16 cellular contexts compared by ENCODE assay signal in genomic region chr6:101740631-101741030, GRCh38.
DNase-seq lines count a peak whose midpoint lies in the region; ATAC-seq and TF ChIP-seq lines count a peak whose summit lies in the region.
"Had no signal": no experiment of that assay in that cellular context is flagged by ENCODE, and none has a peak within 500 bp of the region (broad histone marks: within the 10 kb centered on the region; RNA-seq: fewer than 3 reads in every experiment).

No MANE protein-coding gene starts in this region.

- TF ChIP-seq CTCF in H9 (conservative IDR thresholded peaks at IDR 0.05): no peak
- TF ChIP-seq CTCF in endodermal cell (conservative IDR thresholded peaks at IDR 0.05): no peak
- TF ChIP-seq CTCF in neural crest cell (conservative IDR thresholded peaks at IDR 0.05): no peak

- no peak overlapping the region for H3K23ac ChIP-seq in H9 (ENCODE audit: insufficient read length, low read depth, low read length)

- H4K20me1 ChIP-seq in H9 (ENCODE audit: control insufficient read depth, insufficient read depth, insufficient read length): no peaks in the 10 kb centered on the region
- H4K20me1 ChIP-seq: BLaER1 treated with 17β-estradiol and CSF1 and Interleukin-3, amounts not matched to agents 10 nM and 100 nM had no signal

- H3K9me3 Mint-ChIP-seq in H9: peaks cover 16 to 24% of the 10 kb centered on the region in 2 experiments
- peaks cover 22% of the 10 kb centered on the region for H3K9me3 Mint-ChIP-seq in endodermal cell
- peaks cover 12% of the 10 kb centered on the region for H3K9me3 Mint-ChIP-seq in neural crest cell

- H3K27me3 Mint-ChIP-seq in H9 (ENCODE audit: low read depth): peaks cover 1% of the 10 kb centered on the region; the same call in 1 of the 2 replicates
- no peaks in the 10 kb centered on the region for H3K27me3 Mint-ChIP-seq in endodermal cell (ENCODE audit: insufficient read depth)
- H3K27me3 Mint-ChIP-seq in neural crest cell (ENCODE audit: low read depth): no peaks in the 10 kb centered on the region
- H3K27me3 Mint-ChIP-seq: CD4-positive, CD25-positive, alpha-beta regulatory T cell had no signal

- H2BK5ac ChIP-seq in H9 (ENCODE audit: insufficient read length, low read length): no peak overlapping the region

- no peaks in the 10 kb centered on the region for H3K79me1 ChIP-seq in H9 (ENCODE audit: insufficient read depth, low read depth, low read length, poor library complexity, severe bottlenecking)

- H3K4ac ChIP-seq in H9 (ENCODE audit: low read depth, low read length): no peak overlapping the region

- no peak overlapping the region for H4K5ac ChIP-seq in H9 (ENCODE audit: insufficient read length, low read depth, low read length)

- no peak overlapping the region for H3K56ac ChIP-seq in H9 (ENCODE audit: insufficient read length, low read depth, low read length)

- H3K79me2 ChIP-seq in H9 (ENCODE audit: insufficient read depth, low read length): no peaks in the 10 kb centered on the region

- no peak overlapping the region for H3K4me2 ChIP-seq in H9 (ENCODE audit: insufficient read depth, insufficient read length, low read length)
- H3K4me2 ChIP-seq: BLaER1 treated with 17β-estradiol and CSF1 and Interleukin-3, amounts not matched to agents 10 nM and 100 nM had no signal

- peaks cover 27 to 32% of the 10 kb centered on the region in 2 experiments for H3K4me1 Mint-ChIP-seq in H9
- peaks cover 23% of the 10 kb centered on the region for H3K4me1 Mint-ChIP-seq in endodermal cell
- peaks cover 13% of the 10 kb centered on the region for H3K4me1 Mint-ChIP-seq in neural crest cell
- H3K4me1 Mint-ChIP-seq: CD4-positive, CD25-positive, alpha-beta regulatory T cell had no signal

- H3K9me3 ChIP-seq in H9 (ENCODE audit: control insufficient read depth, low read depth, low read length) (peaks cover 12% of the 10 kb centered on the region), endodermal cell (ENCODE audit: control insufficient read depth, low read length) (peaks cover 25% of the 10 kb centered on the region)
- H3K9me3 ChIP-seq: HAP-1 had no signal

- H3K36me3 Mint-ChIP-seq in H9 (ENCODE audit: insufficient read depth in 1 of 3, low read depth in 3 of 3) (peaks cover 18 to 26% (median 21%) of the 10 kb centered on the region in 3 experiments), endodermal cell (ENCODE audit: low read depth) (peaks cover 13% of the 10 kb centered on the region), neural crest cell (ENCODE audit: low read depth) (peaks cover 11% of the 10 kb centered on the region)
- H3K36me3 Mint-ChIP-seq: CD4-positive, CD25-positive, alpha-beta regulatory T cell had no signal

- peaks cover 7% of the 10 kb centered on the region for H3K4me1 ChIP-seq in H9 (ENCODE audit: insufficient read depth, low read length)
- H3K4me1 ChIP-seq in endodermal cell (ENCODE audit: control insufficient read depth, insufficient read depth, low read length): no peaks in the 10 kb centered on the region
- H3K4me1 ChIP-seq: BLaER1 treated with 17β-estradiol and CSF1 and Interleukin-3, amounts not matched to agents 10 nM and 100 nM had no signal

- H3T11ph ChIP-seq in H9 (ENCODE audit: low read length): no peak overlapping the region

- H4K91ac ChIP-seq in H9 (ENCODE audit: insufficient read length, low read depth, low read length): no peak overlapping the region

- H2AFZ ChIP-seq in H9 (ENCODE audit: low read length): no peak overlapping the region

- no peak overlapping the region for H4K8ac ChIP-seq in H9 (replicated peaks; ENCODE audit: insufficient read length, low read depth, low read length)

- no peak overlapping the region for H3K9ac ChIP-seq in H9 (ENCODE audit: extremely low read depth, insufficient read length, low read length)
- H3K9ac ChIP-seq in endodermal cell (ENCODE audit: extremely low read depth, low read length, poor library complexity, severe bottlenecking): no peak overlapping the region
- H3K9ac ChIP-seq: BLaER1 treated with 17β-estradiol and CSF1 and Interleukin-3, amounts not matched to agents 10 nM and 100 nM had no signal

- no peak overlapping the region for H2AK5ac ChIP-seq in H9 (ENCODE audit: insufficient read length, low read length)

- H3K18ac ChIP-seq in H9 (ENCODE audit: insufficient read length, low read depth, low read length): no peak overlapping the region

- ATAC-seq in GM21825 (IDR thresholded peaks at IDR 0.05; ENCODE audit: unreplicated experiment) (no peak), HG02678 (IDR thresholded peaks at IDR 0.05; ENCODE audit: unreplicated experiment) (no peak)
- ATAC-seq: HepG2 had no signal

- H3K36me3 ChIP-seq in endodermal cell (ENCODE audit: control insufficient read depth, insufficient read depth, low read length): no peaks in the 10 kb centered on the region
- H3K36me3 ChIP-seq: BLaER1 treated with 17β-estradiol and CSF1 and Interleukin-3, amounts not matched to agents 10 nM and 100 nM; HAP-1 had no signal

- no peak overlapping the region for H2BK15ac ChIP-seq in H9 (ENCODE audit: low read depth, low read length)

- DNase-seq in H9: no peak
- peak; percentile 33 for DNase-seq in M059J (ENCODE audit: low read depth)
- DNase-seq in endodermal cell: no peak
- no peak for DNase-seq in neural crest cell (ENCODE audit: low read depth, low spot score)
- DNase-seq in mesenteric fat pad (ENCODE audit: low spot score): no peak
- no peak for DNase-seq in activated CD4-positive, alpha-beta T cell treated with anti-CD3 and anti-CD28 coated beads, Interleukin-2, amount 50 U/mL, for 1 hour
- DNase-seq: ACHN; CD4-positive, CD25-positive, alpha-beta regulatory T cell; DMS53; GF-D8; GOT3 had no signal

- peak overlapping the region; percentile 55 to 97 (median 89); a peak in 6 of 7 replicates for H3K27ac Mint-ChIP-seq in H9
- H3K27ac Mint-ChIP-seq in endodermal cell: peak overlapping the region; percentile 64
- peak overlapping the region; percentile 78 for H3K27ac Mint-ChIP-seq in neural crest cell (ENCODE audit: unreplicated experiment)
- H3K27ac Mint-ChIP-seq: CD4-positive, CD25-positive, alpha-beta regulatory T cell had no signal

- H3K14ac ChIP-seq in H9 (ENCODE audit: insufficient read depth, low read length): no peak overlapping the region

- H3K4me3 Mint-ChIP-seq in H9: no peak overlapping the region
- H3K4me3 Mint-ChIP-seq in endodermal cell: no peak overlapping the region
- H3K4me3 Mint-ChIP-seq in neural crest cell: no peak overlapping the region
- H3K4me3 Mint-ChIP-seq: CD4-positive, CD25-positive, alpha-beta regulatory T cell had no signal

- WGBS in H9 (ENCODE audit: extremely low coverage, insufficient read length, low lambda C conversion rate): no CpG with 5 or more reads among the region's 2 CpGs
- WGBS in endodermal cell (ENCODE audit: insufficient coverage in 1 of 2, insufficient read length in 1 of 2), 2 experiments: 40 to 61% methylated on average over 1 to 2 of the region's 2 CpGs

- H3K4me3 ChIP-seq in endodermal cell (ENCODE audit: low read length): no peak overlapping the region
- H3K4me3 ChIP-seq: BLaER1 treated with 17β-estradiol and CSF1 and Interleukin-3, amounts not matched to agents 10 nM and 100 nM; HAP-1 had no signal

- H2BK120ac ChIP-seq in H9 (ENCODE audit: low read depth, low read length, poor library complexity, severe bottlenecking): no peak overlapping the region

- H3K27ac ChIP-seq in H9 (ENCODE audit: insufficient read length, low read depth, low read length) (no peak overlapping the region), endodermal cell (ENCODE audit: low read depth, low read length) (no peak overlapping the region)
- H3K27ac ChIP-seq: BLaER1 treated with 17β-estradiol and CSF1 and Interleukin-3, amounts not matched to agents 10 nM and 100 nM had no signal

- no peaks in the 10 kb centered on the region for H3K23me2 ChIP-seq in H9 (ENCODE audit: insufficient read length, low read depth, low read length, poor library complexity, severe bottlenecking)

- H3K27me3 ChIP-seq in H9 (ENCODE audit: insufficient read depth, low read length): no peaks in the 10 kb centered on the region
- no peaks in the 10 kb centered on the region for H3K27me3 ChIP-seq in endodermal cell (ENCODE audit: control insufficient read depth, insufficient read depth, low read length, poor library complexity, severe bottlenecking)
- H3K27me3 ChIP-seq: BLaER1 treated with 17β-estradiol and CSF1 and Interleukin-3, amounts not matched to agents 10 nM and 100 nM had no signal

- H2BK20ac ChIP-seq in H9 (ENCODE audit: low read depth, low read length, poor library complexity, severe bottlenecking): no peak overlapping the region

- no peak overlapping the region for H2BK12ac ChIP-seq in H9 (ENCODE audit: insufficient read length, low read depth, low read length)
